In the genomic region with DNA sequence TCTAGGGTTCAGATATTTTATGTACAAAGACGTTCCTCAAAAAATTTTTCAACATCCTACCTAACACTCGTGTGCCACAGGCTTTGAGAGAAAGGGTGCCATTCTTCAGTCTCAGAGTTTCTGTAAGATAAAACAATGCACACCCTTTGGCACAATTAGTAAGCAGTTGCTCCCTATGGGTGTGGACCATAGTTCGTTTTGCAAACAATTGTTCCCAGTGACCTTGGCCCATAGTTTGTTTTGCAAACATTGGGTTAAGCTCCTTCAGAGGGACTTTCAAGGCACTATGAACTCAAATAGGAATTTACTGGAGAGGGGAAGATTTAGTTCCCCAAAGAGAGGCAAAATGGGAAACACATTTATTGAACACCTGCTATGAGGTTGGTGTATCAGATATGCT, we compare ENCODE assay signal across 34 cellular contexts.
"Had no signal": no experiment of that assay in that cellular context is flagged by ENCODE, and none has a peak within 500 bp of the region (broad histone marks: within the 10 kb centered on the region; RNA-seq: fewer than 3 reads in every experiment).

No MANE protein-coding gene starts in this region.

- H3K27me3 ChIP-seq: MG63 had no signal

- DNase-seq: Karpas-422, Kasumi-1, KG1, MG63, MM.1S, MV-4-11, NCI-H1048, NCI-H1092, NCI-H1092 treated with DMSO at 0.1 percent for 48 hours, NCI-H1105, NCI-H1105 treated with DMSO at 0.1 percent for 48 hours, NCI-H1417, NCI-H1417 treated with DMSO at 0.1 percent for 48 hours, NCI-H1436, NCI-H1436 treated with DMSO at 0.1 percent for 48 hours, NCI-H146, NCI-H1694, NCI-H1694 treated with DMSO at 0.1 percent for 48 hours, NCI-H187, NCI-H187 treated with DMSO at 0.1 percent for 48 hours, NCI-H1930, NCI-H2029, NCI-H2029 treated with DMSO at 0.1 percent for 48 hours, NCI-H2081, NCI-H2081 treated with DMSO at 0.1 percent for 48 hours, NCI-H2107, NCI-H2171, NCI-H2171 treated with DMSO at 0.1 percent for 48 hours, NCI-H2227 treated with DMSO at 0.1 percent for 48 hours, NCI-H226, NCI-H345, NCI-H446, NCI-H446 treated with DMSO at 0.1 percent for 48 hours had no signal

- H3K4me2 ChIP-seq: KMS-11 had no signal

- H3K9ac ChIP-seq: KMS-11 had no signal

- H3K9me3 ChIP-seq: MG63 had no signal

- H3K4me3 ChIP-seq: MG63 had no signal

- H3K36me3 ChIP-seq: MG63 had no signal

- H3K27ac ChIP-seq: KMS-11 had no signal
